In genomic region chr1:94296018-94296417, GRCh38 we compare ENCODE assay signal across 17 cellular contexts. TPM values are rescaled to one million over a fixed set of nuclear protein-coding genes. Genes with fewer than 3 reads are reported as not detected.
DNase-seq lines count a peak whose midpoint lies in the region; FAIRE-seq and TF ChIP-seq lines count a peak whose summit lies in the region.
"Had no signal": no experiment of that assay in that cellular context is flagged by ENCODE, and none has a peak within 500 bp of the region (broad histone marks: within the 10 kb centered on the region; RNA-seq: fewer than 3 reads in every experiment).

No MANE protein-coding gene starts in this region.

- H3K9me3 ChIP-seq in endothelial cell of umbilical vein (replicated peaks; ENCODE audit: control insufficient read depth, insufficient read depth, low read length), result no peaks in the 10 kb centered on the region

- POLR2A ChIA-PET in endothelial cell of umbilical vein (lab: Charles Lee), result interaction anchor here (1.0 to 1.3 kb wide), 2 partner anchors 11 to 24 kb away, joined by 3 to 6 read pairs; no protein-coding TSS in a partner anchor

- H3K36me3 ChIP-seq in endothelial cell of umbilical vein (ENCODE audit: control insufficient read depth in 2 of 2, extremely low read depth in 1 of 2, insufficient read depth in 2 of 2, low read length in 2 of 2), result no peaks in the 10 kb centered on the region

- FAIRE-seq in endothelial cell of umbilical vein (lab: Jason Lieb, UNC), result peak; percentile 37
- FAIRE-seq: GM12878 had no signal

- dilution Hi-C loops in endothelial cell of umbilical vein (cut with MboI; ENCODE audit: extremely low pct_ligation_motif_present, low sequenced_read_pairs), result no loop called here

- peak overlapping the region; percentile 67 for H3K27ac ChIP-seq in endothelial cell of umbilical vein (ENCODE audit: insufficient read depth, low read depth, low read length)
- H3K27ac ChIP-seq: epithelial cell of prostate had no signal

- TF ChIP-seq POLR2A in endothelial cell of umbilical vein (IDR thresholded peaks at IDR 0.05; ENCODE audit: low read depth, low read length), result peak; percentile 52

- H3K4me3 ChIP-seq in endothelial cell of umbilical vein (replicated peaks in 1 of 3; ENCODE audit: insufficient read depth in 1 of 3, low read depth in 1 of 3, low read length in 3 of 3), result no peak overlapping the region
- H3K4me3 ChIP-seq: GM12878 had no signal

- no peak for TF ChIP-seq CTCF in endothelial cell of umbilical vein (IDR thresholded peaks at IDR 0.05; ENCODE audit: extremely low read depth in 1 of 2, insufficient read depth in 1 of 2, low read depth in 1 of 2, low read length in 2 of 2)

- H3K4me1 ChIP-seq in endothelial cell of umbilical vein (ENCODE audit: control insufficient read depth, extremely low read depth, insufficient read depth, low read length), result peaks cover 57% of the 10 kb centered on the region

- no peaks in the 10 kb centered on the region for H3K27me3 ChIP-seq in endothelial cell of umbilical vein (ENCODE audit: control insufficient read depth in 2 of 2, insufficient read depth in 2 of 2, low read length in 2 of 2)

- no peaks in the 10 kb centered on the region for H3K9me1 ChIP-seq in endothelial cell of umbilical vein (replicated peaks; ENCODE audit: control insufficient read depth, extremely low read depth, insufficient read depth, low read length)

- H3K9ac ChIP-seq in endothelial cell of umbilical vein (replicated peaks; ENCODE audit: extremely low read depth, insufficient read depth, low read length), result no peak overlapping the region

- no TSS peak for BruUV-seq in endothelial cell of umbilical vein (replicated peaks; lab: Mats Ljungman, UMichigan)

- H2AFZ ChIP-seq in endothelial cell of umbilical vein (ENCODE audit: low read depth, low read length), result no peak overlapping the region

- no peaks in the 10 kb centered on the region for H4K20me1 ChIP-seq in endothelial cell of umbilical vein (replicated peaks; ENCODE audit: control insufficient read depth, extremely low read depth, insufficient read depth, low read length)

- DNase-seq in Daoy (ENCODE audit: low read depth), result peak; percentile 71
- peak; percentile 69 for DNase-seq in RPMI7951 (ENCODE audit: low read depth)
- peak; percentile 93 for DNase-seq in endothelial cell of umbilical vein (ENCODE audit: low read depth, low spot score)
- DNase-seq in myocyte (ENCODE audit: low read depth), result peak; percentile 74
- no peak for DNase-seq in NCI-H524 (lab: John Stamatoyannopoulos, UW)
- no peak for DNase-seq in NCI-H2196 (lab: John Stamatoyannopoulos, UW; ENCODE audit: unreplicated experiment)
- no peak for DNase-seq in HuH-7.5 (ENCODE audit: low spot score)
- DNase-seq in activated naive CD4-positive, alpha-beta T cell treated with anti-CD3 and anti-CD28 coated beads, Interleukin-2, amount 50 U/mL, for 16 hours, result no peak
- DNase-seq: activated CD4-positive, alpha-beta T cell treated with anti-CD3 and anti-CD28 coated beads, Interleukin-2, amount 50 U/mL, for 48 hours; DMS53; NCI-H1105; NCI-H446; OCI-M1; stimulated activated naive CD4-positive, alpha-beta T cell treated with Interleukin-2 at 50 U/mL for 16 hours had no signal

- CTCF ChIA-PET in endothelial cell of umbilical vein (lab: Charles Lee), result interaction anchor here (0.7 to 5.7 kb wide), 12 partner anchors 10 to 257 kb away, joined by 3 to 44 read pairs (median 8); no protein-coding TSS in a partner anchor

- intact Hi-C loops in endothelial cell of umbilical vein (cut with micrococcal nuclease), result loop anchor here (1.0 to 2.0 kb wide), 4 partner anchors 11 to 49 kb away; no protein-coding TSS in a partner anchor

- H3K79me2 ChIP-seq in endothelial cell of umbilical vein (ENCODE audit: control insufficient read depth, insufficient read depth, low read length), result no peaks in the 10 kb centered on the region

- peak overlapping the region; percentile 53 for H3K4me2 ChIP-seq in endothelial cell of umbilical vein (ENCODE audit: insufficient read depth, low read length)

TF ChIP-seq in endothelial cell of umbilical vein, 7 proteins besides CTCF, POLR2A, EP300 and RAD21:
- TF ChIP-seq MYC (IDR thresholded peaks at IDR 0.05; ENCODE audit: low read depth, low read length), result no peak
- TF ChIP-seq POLR2AphosphoS5 (IDR thresholded peaks at IDR 0.05; ENCODE audit: insufficient read depth, low read depth, low read length), result peak; percentile 86
- TF ChIP-seq EZH2 (IDR thresholded peaks at IDR 0.05; ENCODE audit: borderline replicate concordance, low read depth, low read length, severe bottlenecking), result no peak
- TF ChIP-seq GATA2 (IDR thresholded peaks at IDR 0.05; ENCODE audit: insufficient read depth, insufficient read length, low read depth, low read length), result no peak
- TF ChIP-seq JUN (IDR thresholded peaks at IDR 0.05; ENCODE audit: borderline replicate concordance, insufficient read depth, insufficient read length, low read depth), result peak; percentile 70
- no peak for TF ChIP-seq MAX (IDR thresholded peaks at IDR 0.05; ENCODE audit: insufficient read depth, insufficient read length)
- TF ChIP-seq FOS (IDR thresholded peaks at IDR 0.05; ENCODE audit: borderline replicate concordance, insufficient read depth, low read length), result peak; percentile 90

RNA-seq across cellular contexts. Expression of gene ARHGAP29, which starts 58.6 kb away (rescaled TPM):
- 54.6 and 54.9 TPM in 2 replicates for total RNA-seq in Daoy (2014; rRNA removed; shearing (Covaris generic))
- total RNA-seq in RPMI7951 (2014; rRNA removed; shearing (Covaris generic)), result 10.7 and 13.6 TPM in 2 replicates
- total RNA-seq in endothelial cell of umbilical vein, result 199 and 215 TPM in 2 replicates
- 47.2 and 56.3 TPM in 2 replicates for polyA plus RNA-seq in endothelial cell of umbilical vein
- polyA plus RNA-seq in endothelial cell of umbilical vein (2011; cell fraction: cytosol; rRNA removed), result 59.2 and 63.7 TPM in 2 replicates
- polyA plus RNA-seq in endothelial cell of umbilical vein (2011; cell fraction: nucleus; rRNA removed), result 194 and 251 TPM in 2 replicates
- 93.5 and 141 TPM in 2 replicates for polyA plus RNA-seq in endothelial cell of umbilical vein (2012)
- 189 and 190 TPM in 2 replicates for polyA minus RNA-seq in endothelial cell of umbilical vein
- 2.3 TPM for polyA minus RNA-seq in endothelial cell of umbilical vein (2011; cell fraction: cytosol; rRNA and poly(A)+ RNA removed)
- polyA minus RNA-seq in endothelial cell of umbilical vein (2011; cell fraction: nucleus; rRNA and poly(A)+ RNA removed), result 458 and 651 TPM in 2 replicates
- 4.4 and 5.7 TPM in 2 replicates for total RNA-seq in myocyte
- 2.7 TPM for polyA plus RNA-seq in myocyte (2012)
- polyA plus RNA-seq: IgD-negative memory B cell had no signal

Comparison
In these comparisons a context has a peak if more than half of its experiments do, and no peak if none do; other contexts are left out.
1. DNase-seq: peak in Daoy (single experiment), RPMI7951 (single experiment), endothelial cell of umbilical vein (single experiment) and myocyte (single experiment); none in NCI-H524 (0 of 2), NCI-H2196 (single experiment), HuH-7.5 (single experiment) and activated naive CD4-positive, alpha-beta T cell treated with anti-CD3 and anti-CD28 coated beads, Interleukin-2, amount 50 U/mL, for 16 hours (single experiment).